Comparison of ENCODE assay signal across 8 cellular contexts in genomic region chr3:10194328-10195071, GRCh38. TPM values are rescaled to one million over a fixed set of nuclear protein-coding genes. Genes with fewer than 3 reads are reported as not detected.
DNase-seq lines count a peak whose midpoint lies in the region; ATAC-seq lines count a peak whose summit lies in the region.

No MANE protein-coding gene starts in this region.

- H3K36me3 Mint-ChIP-seq in immature natural killer cell, result peaks cover 0 to 14% (median 3%) of the 10 kb centered on the region in 3 donors

- no peaks in the 10 kb centered on the region for H3K27me3 ChIP-seq in BLaER1 treated with 17β-estradiol and CSF1 and Interleukin-3, amounts not matched to agents 10 nM and 100 nM
- no peaks in the 10 kb centered on the region for H3K27me3 ChIP-seq in MG63
- H3K27me3 ChIP-seq in SJCRH30, result peaks cover 4% of the 10 kb centered on the region; the same call in 1 of the 2 replicates

- H3K36me3 ChIP-seq in BLaER1 treated with 17β-estradiol and CSF1 and Interleukin-3, amounts not matched to agents 10 nM and 100 nM, result 0 out of 22 replicates have a peak, but pooled peaks cover 0 to 8% (median 0%) of the 10 kb centered on the region in 11 experiments
- H3K36me3 ChIP-seq in MG63 (no peaks in the 10 kb centered on the region), SJCRH30 (no peaks in the 10 kb centered on the region)

- no peak for ATAC-seq in GM21423 (IDR thresholded peaks at IDR 0.05; ENCODE audit: unreplicated experiment)

- no peaks in the 10 kb centered on the region for H4K20me1 ChIP-seq in BLaER1 treated with 17β-estradiol and CSF1 and Interleukin-3, amounts not matched to agents 10 nM and 100 nM

- peak overlapping the region in 8 of 10 experiments; percentile 1 to 46 (median 24); a peak in 13 of 20 replicates for H3K4me3 ChIP-seq in BLaER1 treated with 17β-estradiol and CSF1 and Interleukin-3, amounts not matched to agents 10 nM and 100 nM
- H3K4me3 ChIP-seq in MG63, result no peak overlapping the region
- H3K4me3 ChIP-seq in SJCRH30, result no peak overlapping the region

- H3K27ac Mint-ChIP-seq in immature natural killer cell, result peak overlapping the region; percentile 96 to 100 (median 98)

- H3K27me3 Mint-ChIP-seq in immature natural killer cell (ENCODE audit: low read depth in 3 of 3), result peaks cover 2 to 16% (median 9%) of the 10 kb centered on the region in 3 donors

- peak overlapping the region; percentile 78 to 90 (median 86) for H3K9ac ChIP-seq in BLaER1 treated with 17β-estradiol and CSF1 and Interleukin-3, amounts not matched to agents 10 nM and 100 nM

- H3K4me1 ChIP-seq in BLaER1 treated with 17β-estradiol and CSF1 and Interleukin-3, amounts not matched to agents 10 nM and 100 nM, result peaks cover 98 to 100% (median 100%) of the 10 kb centered on the region in 10 experiments
- peaks cover 9% of the 10 kb centered on the region for H3K4me1 ChIP-seq in SJCRH30

- H3K4me3 Mint-ChIP-seq in immature natural killer cell, result peak overlapping the region; percentile 80 to 90 (median 85)

- H3K9me3 Mint-ChIP-seq in immature natural killer cell, result no peaks in the 10 kb centered on the region

- H3K4me1 Mint-ChIP-seq in immature natural killer cell, result peaks cover 88 to 95% of the 10 kb centered on the region in 2 donors

- H3K9me3 ChIP-seq in BLaER1 treated with 17β-estradiol and CSF1 and Interleukin-3, amounts not matched to agents 10 nM and 100 nM (replicated peaks in 1 of 11), result no peaks in the 10 kb centered on the region
- H3K9me3 ChIP-seq in MG63 (no peaks in the 10 kb centered on the region), SJCRH30 (replicated peaks) (no peaks in the 10 kb centered on the region)

- peak overlapping the region; percentile 94 to 99 (median 98) for H3K27ac ChIP-seq in BLaER1 treated with 17β-estradiol and CSF1 and Interleukin-3, amounts not matched to agents 10 nM and 100 nM
- no peak overlapping the region for H3K27ac ChIP-seq in SJCRH30

- DNase-seq in MG63 (peak; percentile 45), immature natural killer cell (peak; percentile 78 to 80 (median 78)), SJCRH30 (no peak), NCI-H446 treated with DMSO at 0.1 percent for 48 hours (lab: John Stamatoyannopoulos, UW) (no peak)
- peak; percentile 53 for DNase-seq in activated naive CD4-positive, alpha-beta T cell treated with Interleukin-2 at 50 U/mL for 16 hours
- DNase-seq in stimulated activated CD8-positive, alpha-beta memory T cell treated with anti-CD3 and anti-CD28 coated beads, Interleukin-4, amount 100 ng/mL, for 48 hours, result peak; percentile 66

- H3K4me2 ChIP-seq in BLaER1 treated with 17β-estradiol and CSF1 and Interleukin-3, amounts not matched to agents 10 nM and 100 nM, result peak overlapping the region; percentile 71 to 97 (median 94)

RNA-seq across cellular contexts. Expression of gene IRAK2, which starts 29.8 kb away (rescaled TPM):
- 5.0 and 6.1 TPM in 2 replicates for total RNA-seq in MG63 (2014; rRNA removed; shearing (Covaris generic); ENCODE audit: low replicate concordance)
- polyA plus RNA-seq in immature natural killer cell, result 10 to 100 TPM; 14.5 to 37.5 (median 37.1) TPM
- 8.1 TPM in 2 replicates for total RNA-seq in SJCRH30 (2014; rRNA removed; shearing (Covaris generic))

RNA-seq across cellular contexts. Expression of gene VHL, which starts 52.9 kb away (rescaled TPM):
- 16.7 and 21.6 TPM in 2 replicates for total RNA-seq in MG63 (2014; rRNA removed; shearing (Covaris generic); ENCODE audit: low replicate concordance)
- polyA plus RNA-seq in immature natural killer cell, result 10 to 100 TPM in 2 of 3 donors, 1 to 10 TPM in 1; 6.6 to 47.8 (median 12.7) TPM
- 58.3 and 63.8 TPM in 2 replicates for total RNA-seq in SJCRH30 (2014; rRNA removed; shearing (Covaris generic))

RNA-seq across cellular contexts. Expression of gene TATDN2, which starts 53.8 kb away (rescaled TPM):
- 7.6 and 15.8 TPM in 2 replicates for total RNA-seq in MG63 (2014; rRNA removed; shearing (Covaris generic); ENCODE audit: low replicate concordance)
- polyA plus RNA-seq in immature natural killer cell, result 10 to 100 TPM in 2 of 3 donors, 1 to 10 TPM in 1; 8.4 to 27.7 (median 10.6) TPM
- total RNA-seq in SJCRH30 (2014; rRNA removed; shearing (Covaris generic)), result 19.4 and 22.6 TPM in 2 replicates

Comparison
In these comparisons a context has a peak if more than half of its experiments do, and no peak if none do; other contexts are left out.
1. H3K4me3 ChIP-seq: peak in BLaER1 treated with 17β-estradiol and CSF1 and Interleukin-3, amounts not matched to agents 10 nM and 100 nM (8 of 10); none in MG63 (single experiment) and SJCRH30 (single experiment).
2. DNase-seq: peak in MG63 (single experiment), activated naive CD4-positive, alpha-beta T cell treated with Interleukin-2 at 50 U/mL for 16 hours (single experiment), immature natural killer cell (3 of 3) and stimulated activated CD8-positive, alpha-beta memory T cell treated with anti-CD3 and anti-CD28 coated beads, Interleukin-4, amount 100 ng/mL, for 48 hours (single experiment); none in SJCRH30 (0 of 2) and NCI-H446 treated with DMSO at 0.1 percent for 48 hours (single experiment).